In the genomic region with DNA sequence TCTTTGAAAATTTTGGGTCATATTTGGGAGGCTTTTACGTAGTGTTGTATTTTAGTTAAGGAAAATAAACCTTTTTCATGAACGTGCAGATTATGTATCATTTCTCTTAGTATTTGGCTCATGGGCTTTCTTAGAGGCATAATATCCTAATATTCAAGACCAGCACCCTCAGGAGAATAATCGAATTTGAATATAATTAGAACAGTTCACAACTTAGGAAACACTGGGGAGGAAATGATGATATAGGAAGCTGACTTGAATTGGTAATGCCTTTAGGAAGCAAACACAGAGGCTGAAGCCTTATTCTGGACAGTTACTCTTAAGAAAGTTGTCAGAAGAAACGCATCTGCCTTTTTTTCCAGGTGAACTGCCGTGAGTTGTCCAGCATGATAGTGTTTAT, we compare ENCODE assay signal across 22 cellular contexts.
DNase-seq lines count a peak whose midpoint lies in the region.
"Had no signal": no experiment of that assay in that cellular context is flagged by ENCODE, and none has a peak within 500 bp of the region (broad histone marks: within the 10 kb centered on the region; RNA-seq: fewer than 3 reads in every experiment).

GFRAL (plus strand) TSS at position 301 of the 400 bp plus-strand sequence; CDS start at position 387, 86 bp downstream.

- peak; percentile 6 for DNase-seq in ELR (ENCODE audit: low read depth)
- DNase-seq in NCI-H2227 (lab: John Stamatoyannopoulos, UW; ENCODE audit: unreplicated experiment), result no peak
- DNase-seq: 8988T; ACHN; AML-193; BE2C; C1 segment of cervical spinal cord; Caco-2; Calu3; CD4-positive, alpha-beta memory T cell; CD4-positive, alpha-beta T cell; CD4-positive, CD25-positive, alpha-beta regulatory T cell; CD8-positive, alpha-beta memory T cell; CD8-positive, alpha-beta T cell; COR-L47; DMS 273 treated with DMSO at 0.1 percent for 48 hours; DMS153; DMS53; DMS79; DMS79 treated with DMSO at 0.1 percent for 48 hours; DND-41; EL had no signal
